ENCODE assay signal across 1 cellular context in the genomic region with DNA sequence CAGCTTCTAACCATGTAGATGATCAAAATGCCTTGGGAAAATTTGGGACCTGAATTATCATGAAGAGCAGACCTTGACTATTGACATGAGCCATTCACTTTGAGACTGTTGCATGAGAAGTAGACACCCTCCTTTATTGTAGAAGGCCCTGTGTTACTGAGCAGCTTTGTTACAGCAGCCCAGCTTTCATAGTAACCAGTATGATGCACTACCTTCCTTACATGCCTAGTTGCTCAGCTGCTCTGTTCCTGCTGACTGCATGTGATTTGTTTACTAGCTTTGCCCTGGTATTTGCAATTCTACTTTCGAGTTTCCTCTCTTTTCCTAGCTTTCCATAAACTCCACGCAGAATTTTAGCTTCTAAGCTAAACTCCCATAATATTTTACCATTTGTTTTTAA.
TF ChIP-seq lines count a peak whose summit lies in the region.

No MANE protein-coding gene starts in this region.

TF ChIP-seq in IMR-90, 13 proteins besides CTCF, POLR2A, EP300 and RAD21 (continued from another document):
- TF ChIP-seq NFE2L2 (IDR thresholded peaks at IDR 0.05; ENCODE audit: low read depth, low read length) (no peak), SMC3 (IDR thresholded peaks at IDR 0.05; ENCODE audit: low read depth, low read length) (no peak), MXI1 (IDR thresholded peaks at IDR 0.05; ENCODE audit: borderline replicate concordance, low read depth, low read length) (no peak), CHD1 (IDR thresholded peaks at IDR 0.05; ENCODE audit: low read depth, low read length) (no peak), MAZ (IDR thresholded peaks at IDR 0.05; ENCODE audit: borderline replicate concordance, low read depth, low read length) (no peak), BHLHE40 (IDR thresholded peaks at IDR 0.05; ENCODE audit: low read depth, low read length) (no peak), RFX5 (IDR thresholded peaks at IDR 0.05; ENCODE audit: low read depth, low read length) (no peak)
- TF ChIP-seq, protein P1, sequence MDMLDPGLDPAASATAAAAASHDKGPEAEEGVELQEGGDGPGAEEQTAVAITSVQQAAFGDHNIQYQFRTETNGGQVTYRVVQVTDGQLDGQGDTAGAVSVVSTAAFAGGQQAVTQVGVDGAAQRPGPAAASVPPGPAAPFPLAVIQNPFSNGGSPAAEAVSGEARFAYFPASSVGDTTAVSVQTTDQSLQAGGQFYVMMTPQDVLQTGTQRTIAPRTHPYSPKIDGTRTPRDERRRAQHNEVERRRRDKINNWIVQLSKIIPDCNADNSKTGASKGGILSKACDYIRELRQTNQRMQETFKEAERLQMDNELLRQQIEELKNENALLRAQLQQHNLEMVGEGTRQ (IDR thresholded peaks at IDR 0.05; ENCODE audit: low read depth, low read length): no peak
